ENCODE assay signal across 13 cellular contexts in genomic region chr10:107425844-107426553, GRCh38.
DNase-seq lines count a peak whose midpoint lies in the region; ATAC-seq, FAIRE-seq and TF ChIP-seq lines count a peak whose summit lies in the region.
"Had no signal": no experiment of that assay in that cellular context is flagged by ENCODE, and none has a peak within 500 bp of the region (broad histone marks: within the 10 kb centered on the region; RNA-seq: fewer than 3 reads in every experiment).

No MANE protein-coding gene starts in this region.

- WGBS in heart right ventricle, 2 donors: 59 to 67% methylated on average over 9 of the region's 9 CpGs

- H3K79me2 ChIP-seq in astrocyte (ENCODE audit: insufficient read depth, low read length): no peaks in the 10 kb centered on the region

- H3K4me1 ChIP-seq in heart right ventricle: no peaks in the 10 kb centered on the region
- H3K4me1 ChIP-seq in astrocyte (ENCODE audit: insufficient read depth, low read length): no peaks in the 10 kb centered on the region
- H3K4me1 ChIP-seq in skeletal muscle satellite cell (ENCODE audit: control insufficient read depth, insufficient read depth, low read length): no peaks in the 10 kb centered on the region
- H3K4me1 ChIP-seq in A673 (ENCODE audit: insufficient read depth, low read length, poor library complexity, severe bottlenecking): no peaks in the 10 kb centered on the region
- H3K4me1 ChIP-seq: uterus had no signal

- DNase-seq in Right ventricle myocardium inferior (ENCODE audit: missing footprints) (peak; percentile 34), heart right ventricle (no peak), astrocyte (ENCODE audit: low read depth) (no peak), A673 (ENCODE audit: low spot score) (no peak), NCI-H2029 treated with DMSO at 0.1 percent for 48 hours (lab: John Stamatoyannopoulos, UW) (no peak), C1 segment of cervical spinal cord (lab: John Stamatoyannopoulos, UW) (no peak)
- DNase-seq: naive thymus-derived CD8-positive, alpha-beta T cell; NCI-H1694; uterus had no signal

- no peak overlapping the region for H3K27ac Mint-ChIP-seq in astrocyte (ENCODE audit: unreplicated experiment)
- H3K27ac Mint-ChIP-seq: naive thymus-derived CD8-positive, alpha-beta T cell had no signal

- H3K4me3 ChIP-seq in heart right ventricle: peak overlapping the region in 5 of 10 donors; percentile 3 to 28 (median 15)
- H3K4me3 ChIP-seq in astrocyte (ENCODE audit: insufficient read depth, low read depth, low read length): no peak overlapping the region
- no peak overlapping the region for H3K4me3 ChIP-seq in skeletal muscle satellite cell (ENCODE audit: low read length)
- H3K4me3 ChIP-seq in A673 (ENCODE audit: low read depth, low read length, poor library complexity, severe bottlenecking): no peak overlapping the region
- H3K4me3 ChIP-seq: SK-N-MC, uterus had no signal

- ATAC-seq in Right ventricle myocardium inferior: peak; percentile 50
- no peak for ATAC-seq in heart right ventricle
- peak; percentile 48 for ATAC-seq in HG02840 (IDR thresholded peaks at IDR 0.05; ENCODE audit: low FRiP score, unreplicated experiment)
- ATAC-seq: naive thymus-derived CD8-positive, alpha-beta T cell had no signal

- intact Hi-C loops in Right ventricle myocardium inferior (cut with DNase I): no loop called here
- intact Hi-C loops in heart right ventricle (cut with DNase I): no loop called here
- intact Hi-C loops in A673 (cut with micrococcal nuclease; ENCODE audit: unreplicated experiment): no loop called here

- H3K4me1 Mint-ChIP-seq in astrocyte (ENCODE audit: low read depth, unreplicated experiment): peaks cover 1% of the 10 kb centered on the region
- H3K4me1 Mint-ChIP-seq: naive thymus-derived CD8-positive, alpha-beta T cell had no signal

- H3K27me3 Mint-ChIP-seq in astrocyte (ENCODE audit: low read depth, unreplicated experiment): peaks cover 6% of the 10 kb centered on the region
- H3K27me3 Mint-ChIP-seq: naive thymus-derived CD8-positive, alpha-beta T cell had no signal

- H3K27me3 ChIP-seq in heart right ventricle (no peaks in the 10 kb centered on the region), astrocyte (ENCODE audit: insufficient read depth, low read length) (no peaks in the 10 kb centered on the region), skeletal muscle satellite cell (ENCODE audit: control insufficient read depth, insufficient read depth, low read length) (no peaks in the 10 kb centered on the region), A673 (replicated peaks; ENCODE audit: insufficient read depth, low read depth, low read length, poor library complexity) (no peaks in the 10 kb centered on the region)
- H3K27me3 ChIP-seq: uterus had no signal

- H3K36me3 Mint-ChIP-seq in astrocyte (ENCODE audit: low read depth, unreplicated experiment): no peaks in the 10 kb centered on the region
- H3K36me3 Mint-ChIP-seq: brain; naive thymus-derived CD8-positive, alpha-beta T cell had no signal

- CTCF ChIA-PET in A673 (lab: Charles Lee): no interaction called here

- POLR2A ChIA-PET in A673 (lab: Charles Lee; ENCODE audit: low non-redundant PET): no interaction called here

- no peak overlapping the region for H3K9ac ChIP-seq in astrocyte (ENCODE audit: low read length)
- no peak overlapping the region for H3K9ac ChIP-seq in skeletal muscle satellite cell (ENCODE audit: low read depth, low read length)

- H3K4me2 ChIP-seq in astrocyte (ENCODE audit: low read length) (peak overlapping the region; percentile 31), skeletal muscle satellite cell (ENCODE audit: low read length) (peak overlapping the region; percentile 13)

- no peak for FAIRE-seq in astrocyte (lab: Jason Lieb, UNC)

- TF ChIP-seq CTCF in heart right ventricle (IDR thresholded peaks at IDR 0.05): no peak
- no peak for TF ChIP-seq CTCF in astrocyte (IDR thresholded peaks at IDR 0.05; ENCODE audit: insufficient read depth, low read depth, low read length)
- TF ChIP-seq CTCF in A673 (conservative IDR thresholded peaks at IDR 0.05; ENCODE audit: low read depth, low read length): no peak

- no peaks in the 10 kb centered on the region for H3K9me3 Mint-ChIP-seq in astrocyte (ENCODE audit: unreplicated experiment)
- H3K9me3 Mint-ChIP-seq: brain had no signal

- no TSS peak for BruUV-seq in A673 (replicated peaks; lab: Mats Ljungman, UMichigan)

- no peaks in the 10 kb centered on the region for H4K20me1 ChIP-seq in astrocyte (ENCODE audit: insufficient read depth, low read length)

- H3K9me3 ChIP-seq in heart right ventricle (no peaks in the 10 kb centered on the region), astrocyte (ENCODE audit: insufficient read depth, low read depth, low read length) (no peaks in the 10 kb centered on the region), skeletal muscle satellite cell (replicated peaks; ENCODE audit: low read length) (no peaks in the 10 kb centered on the region), A673 (ENCODE audit: low read depth, low read length, poor library complexity, severe bottlenecking) (no peaks in the 10 kb centered on the region)
- H3K9me3 ChIP-seq: uterus had no signal

- H3K36me3 ChIP-seq in heart right ventricle: no peaks in the 10 kb centered on the region
- H3K36me3 ChIP-seq in astrocyte (ENCODE audit: insufficient read depth, low read length): no peaks in the 10 kb centered on the region
- no peaks in the 10 kb centered on the region for H3K36me3 ChIP-seq in skeletal muscle satellite cell (ENCODE audit: insufficient read depth, low read length)
- H3K36me3 ChIP-seq in A673 (ENCODE audit: insufficient read depth, low read length, poor library complexity, severe bottlenecking): no peaks in the 10 kb centered on the region
- H3K36me3 ChIP-seq: uterus had no signal

- H3K4me3 Mint-ChIP-seq in astrocyte (ENCODE audit: unreplicated experiment): no peak overlapping the region
- H3K4me3 Mint-ChIP-seq: naive thymus-derived CD8-positive, alpha-beta T cell had no signal

- no peak overlapping the region for H2AFZ ChIP-seq in astrocyte (ENCODE audit: low read depth, low read length)

- H3K27ac ChIP-seq in heart right ventricle (no peak overlapping the region), astrocyte (ENCODE audit: low read depth, low read length) (no peak overlapping the region), A673 (ENCODE audit: low read depth, low read length, poor library complexity, severe bottlenecking) (no peak overlapping the region)
- H3K27ac ChIP-seq: SK-N-MC, uterus had no signal

Comparison
In these comparisons a context has a peak if more than half of its experiments do, and no peak if none do; other contexts are left out.
1. ATAC-seq: peak in Right ventricle myocardium inferior (single experiment) and HG02840 (single experiment); none in heart right ventricle (0 of 8).